ENCODE assay signal across 12 cellular contexts in the genomic region with DNA sequence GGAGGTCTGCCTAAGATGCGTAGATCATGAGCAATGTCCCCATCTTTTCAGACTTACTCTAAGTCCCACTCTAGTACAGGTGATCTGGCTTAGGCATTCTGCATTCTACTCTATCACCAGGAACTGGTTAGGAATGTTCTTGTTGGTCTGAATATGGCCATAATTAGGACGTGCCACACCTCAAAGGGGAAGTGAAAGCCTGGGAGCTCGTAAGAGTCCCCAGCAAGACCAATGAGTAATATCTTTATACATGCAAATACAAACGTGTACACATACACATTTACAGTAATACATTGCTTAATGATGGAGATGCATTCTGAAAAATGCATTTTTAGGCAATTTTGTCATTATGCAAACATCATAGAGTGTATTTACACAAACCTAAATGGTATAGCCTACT. TPM values are rescaled to one million over a fixed set of nuclear protein-coding genes. Genes with fewer than 3 reads are reported as not detected.
A peak's percentile ranks its signal among the peaks of the same experiment; 100 is the strongest.
DNase-seq lines count a peak whose midpoint lies in the region; ATAC-seq and TF ChIP-seq lines count a peak whose summit lies in the region.
"Had no signal": no experiment of that assay in that cellular context is flagged by ENCODE, and none has a peak within 500 bp of the region (broad histone marks: within the 10 kb centered on the region; RNA-seq: fewer than 3 reads in every experiment).

No MANE protein-coding gene starts in this region.

- H3K9ac ChIP-seq in mesendoderm (ENCODE audit: low read length): no peak overlapping the region

- H3K27me3 ChIP-seq in lower lobe of right lung (ENCODE audit: low read depth): no peaks in the 10 kb centered on the region
- H3K27me3 ChIP-seq in mesendoderm (ENCODE audit: insufficient read depth, low read length, poor library complexity): no peaks in the 10 kb centered on the region

- no peaks in the 10 kb centered on the region for H3K9me3 ChIP-seq in lower lobe of right lung

- no peaks in the 10 kb centered on the region for H3K79me1 ChIP-seq in mesendoderm (ENCODE audit: low read length)

- H3K36me3 ChIP-seq in lower lobe of right lung (peaks cover 99% of the 10 kb centered on the region), mesendoderm (ENCODE audit: control insufficient read depth, insufficient read depth, low read length) (peaks cover 6% of the 10 kb centered on the region)

- TF ChIP-seq CTCF in lower lobe of right lung (IDR thresholded peaks at IDR 0.05): no peak

- H3K9me3 Mint-ChIP-seq in activated CD4-positive, alpha-beta T cell treated with anti-CD3 and anti-CD28 coated beads, Interleukin-2, amount 10 ng/mL, durations not matched to agents 7 days and 5 days: no peaks in the 10 kb centered on the region

- H2BK5ac ChIP-seq in mesendoderm (ENCODE audit: low read length): no peak overlapping the region

- no peak overlapping the region for H3K18ac ChIP-seq in mesendoderm (ENCODE audit: low read length)

- H3K79me2 ChIP-seq in mesendoderm (ENCODE audit: control insufficient read depth, insufficient read depth, low read length): no peaks in the 10 kb centered on the region

- H4K5ac ChIP-seq in mesendoderm (ENCODE audit: low read length): no peak overlapping the region

- H3K4me3 Mint-ChIP-seq in activated CD4-positive, alpha-beta T cell treated with anti-CD3 and anti-CD28 coated beads, Interleukin-2, amount 10 ng/mL, durations not matched to agents 7 days and 5 days: no peak overlapping the region

- no peak overlapping the region for H4K8ac ChIP-seq in mesendoderm (ENCODE audit: low read depth, low read length)

- H3K56ac ChIP-seq in mesendoderm (ENCODE audit: low read length): no peak overlapping the region

- peak; percentile 97 for ATAC-seq in GM18907 (IDR thresholded peaks at IDR 0.05; ENCODE audit: unreplicated experiment)
- peak; percentile 98 for ATAC-seq in HG02588 (IDR thresholded peaks at IDR 0.05; ENCODE audit: unreplicated experiment)
- peak; percentile 94 for ATAC-seq in HG03460 (IDR thresholded peaks at IDR 0.05; ENCODE audit: unreplicated experiment)
- ATAC-seq in lower lobe of right lung: peak; percentile 55 to 72

- no peak overlapping the region for H3K4me3 ChIP-seq in lower lobe of right lung
- H3K4me3 ChIP-seq in mesendoderm (ENCODE audit: low read length): no peak overlapping the region

- intact Hi-C loops in lower lobe of right lung (cut with DNase I): no loop called here

- H3K27ac Mint-ChIP-seq in activated CD4-positive, alpha-beta T cell treated with anti-CD3 and anti-CD28 coated beads, Interleukin-2, amount 10 ng/mL, durations not matched to agents 7 days and 5 days: no peak overlapping the region

- H3K4me2 ChIP-seq in mesendoderm (ENCODE audit: low read length): no peak overlapping the region

- CTCF ChIA-PET in activated CD4-positive, alpha-beta T cell treated with anti-CD3 and anti-CD28 coated beads, Interleukin-2, amount 10 ng/mL, durations not matched to agents 7 days and 5 days (lab: Charles Lee): interaction anchor here (1.5 kb wide), 1 partner anchor 16 kb away, joined by 3 read pairs; no protein-coding TSS in a partner anchor

- POLR2A ChIA-PET in activated CD4-positive, alpha-beta T cell treated with anti-CD3 and anti-CD28 coated beads, Interleukin-2, amount 10 ng/mL, durations not matched to agents 7 days and 5 days (lab: Charles Lee): no interaction called here

- H2AK5ac ChIP-seq in mesendoderm (ENCODE audit: low read length): no peak overlapping the region

- no peaks in the 10 kb centered on the region for H3K27me3 Mint-ChIP-seq in activated CD4-positive, alpha-beta T cell treated with anti-CD3 and anti-CD28 coated beads, Interleukin-2, amount 10 ng/mL, durations not matched to agents 7 days and 5 days

- no CpG with 5 or more reads among the region's 4 CpGs for WGBS in mesendoderm (ENCODE audit: extremely low coverage, insufficient coverage, low lambda C conversion rate)

- no peak overlapping the region for H3K23ac ChIP-seq in mesendoderm (ENCODE audit: low read length)

- DNase-seq in lower lobe of right lung: no peak
- DNase-seq in H4 (ENCODE audit: low spot score): no peak
- no peak for DNase-seq in epidermal melanocyte (ENCODE audit: insufficient read length, low spot score)
- DNase-seq in mesendoderm: no peak
- DNase-seq in activated CD4-positive, alpha-beta T cell treated with anti-CD3 and anti-CD28 coated beads, Interleukin-2, amount 10 ng/mL, durations not matched to agents 7 days and 5 days: no peak
- DNase-seq: activated gamma-delta T cell treated with Interleukin-2 at 50 U/mL for 16 hours, cortex of kidney, DND-41, NCI-H2171 treated with DMSO at 0.1 percent for 48 hours had no signal

- H3K4me1 ChIP-seq in lower lobe of right lung (no peaks in the 10 kb centered on the region), mesendoderm (ENCODE audit: control insufficient read depth, low read depth, low read length) (no peaks in the 10 kb centered on the region)

- peaks cover 46% of the 10 kb centered on the region for H3K36me3 Mint-ChIP-seq in activated CD4-positive, alpha-beta T cell treated with anti-CD3 and anti-CD28 coated beads, Interleukin-2, amount 10 ng/mL, durations not matched to agents 7 days and 5 days (ENCODE audit: low read depth)

- no peak overlapping the region for H2BK120ac ChIP-seq in mesendoderm (ENCODE audit: low read depth, low read length)

- no peak overlapping the region for H2BK15ac ChIP-seq in mesendoderm (replicated peaks; ENCODE audit: low read depth)

- H3K27ac ChIP-seq in lower lobe of right lung: no peak overlapping the region
- H3K27ac ChIP-seq in mesendoderm (ENCODE audit: low read depth, low read length): no peak overlapping the region

- no peak overlapping the region for H3K4ac ChIP-seq in mesendoderm (ENCODE audit: low read depth, low read length)

- H3K4me1 Mint-ChIP-seq in activated CD4-positive, alpha-beta T cell treated with anti-CD3 and anti-CD28 coated beads, Interleukin-2, amount 10 ng/mL, durations not matched to agents 7 days and 5 days: no peaks in the 10 kb centered on the region

RNA-seq across cellular contexts. Expression of a gene that starts 19.4 kb away (rescaled TPM):
- 34.7 TPM for total RNA-seq in lower lobe of right lung
- total RNA-seq in H4 (2014; rRNA removed; shearing (Covaris generic)): 31.5 and 31.9 TPM in 2 replicates
- 33.8 TPM for polyA plus RNA-seq in mesendoderm (2013, experiment 1 of 2)
- 34.2 TPM for polyA plus RNA-seq in mesendoderm (2013, experiment 2 of 2)
- total RNA-seq in activated CD4-positive, alpha-beta T cell treated with anti-CD3 and anti-CD28 coated beads, Interleukin-2, amount 10 ng/mL, durations not matched to agents 7 days and 5 days: 10 to 100 TPM; 52.1 to 53.3 TPM
